In genomic region chr10:115219203-115219602, GRCh38 we compare ENCODE assay signal across 8 cellular contexts.
"Had no signal": no experiment of that assay in that cellular context is flagged by ENCODE, and none has a peak within 500 bp of the region (broad histone marks: within the 10 kb centered on the region; RNA-seq: fewer than 3 reads in every experiment).

No MANE protein-coding gene starts in this region.

- H3K36me3 Mint-ChIP-seq: IgD-negative memory B cell had no signal

- H3K4me1 Mint-ChIP-seq: IgD-negative memory B cell had no signal

- H3K4me2 ChIP-seq: KMS-11 had no signal

- H3K9ac ChIP-seq: KMS-11 had no signal

- H3K27ac Mint-ChIP-seq: IgD-negative memory B cell had no signal

- H3K9me3 ChIP-seq: HAP-1 had no signal

- H3K4me3 ChIP-seq: HAP-1 had no signal

- H3K36me3 ChIP-seq: HAP-1 had no signal

- DNase-seq: GOT3, H7, KBM-7 had no signal

- H3K4me3 Mint-ChIP-seq: IgD-negative memory B cell had no signal

- H3K27ac ChIP-seq: KMS-11 had no signal

- ATAC-seq: HCT116 had no signal

- FAIRE-seq: HTR-8/SVneo had no signal

- H3K4me1 ChIP-seq: HAP-1 had no signal
